ENCODE assay signal across 18 cellular contexts in genomic region chr5:77514457-77514856, GRCh38. TPM values are rescaled to one million over a fixed set of nuclear protein-coding genes. Genes with fewer than 3 reads are reported as not detected.
DNase-seq lines count a peak whose midpoint lies in the region; FAIRE-seq and TF ChIP-seq lines count a peak whose summit lies in the region.
"Had no signal": no experiment of that assay in that cellular context is flagged by ENCODE, and none has a peak within 500 bp of the region (broad histone marks: within the 10 kb centered on the region; RNA-seq: fewer than 3 reads in every experiment).

No MANE protein-coding gene starts in this region.

- H3K36me3 ChIP-seq in small intestine (ENCODE audit: control insufficient read depth in 2 of 2, insufficient read depth in 2 of 2, low read length in 2 of 2), result no peaks in the 10 kb centered on the region
- H3K36me3 ChIP-seq: BLaER1 treated with 17β-estradiol and CSF1 and Interleukin-3, amounts not matched to agents 10 nM and 100 nM had no signal

- no peak for TF ChIP-seq POLR2A in GM12891 (IDR thresholded peaks at IDR 0.05; ENCODE audit: low read depth, low read length)

- WGBS in small intestine, 3 donors, result 94 to 96% (median 95%) methylated on average over 1 of the region's 1 CpG

- H3K27ac ChIP-seq in small intestine (ENCODE audit: low read depth in 1 of 2, low read length in 1 of 2), result no peak overlapping the region
- H3K27ac ChIP-seq in substantia nigra (ENCODE audit: low read depth, low read length, poor library complexity, severe bottlenecking), result no peak overlapping the region
- H3K27ac ChIP-seq: BLaER1 treated with 17β-estradiol and CSF1 and Interleukin-3, amounts not matched to agents 10 nM and 100 nM; C4-2B had no signal

- no peaks in the 10 kb centered on the region for H3K9me3 ChIP-seq in small intestine (ENCODE audit: control insufficient read depth, low read depth)
- H3K9me3 ChIP-seq: Caco-2 had no signal

- no peak for DNase-seq in GM12891 (ENCODE audit: insufficient read length, low spot score)
- DNase-seq in HTR-8/SVneo (ENCODE audit: insufficient read length, low spot score), result no peak
- DNase-seq in urothelium cell line (ENCODE audit: low spot score), result no peak
- DNase-seq in small intestine, result no peak
- DNase-seq in substantia nigra (lab: John Stamatoyannopoulos, UW), result no peak
- DNase-seq in ecto neural progenitor cell (ENCODE audit: low spot score), result no peak
- DNase-seq: 8988T; AML-193; Caco-2; Calu3; CD4-positive, alpha-beta T cell; CD8-positive, alpha-beta T cell; DMS79 treated with DMSO at 0.1 percent for 48 hours; GF-D8 had no signal

- H3K4me1 ChIP-seq in small intestine (ENCODE audit: control insufficient read depth in 2 of 2, insufficient read depth in 1 of 2, low read depth in 1 of 2, low read length in 1 of 2), result no peaks in the 10 kb centered on the region
- H3K4me1 ChIP-seq: BLaER1 treated with 17β-estradiol and CSF1 and Interleukin-3, amounts not matched to agents 10 nM and 100 nM; Caco-2 had no signal

- FAIRE-seq in GM12891 (lab: Jason Lieb, UNC) (peak; percentile 68), HTR-8/SVneo (lab: Jason Lieb, UNC) (peak; percentile 33), urothelium cell line (lab: Jason Lieb, UNC) (peak; percentile 20), small intestine (lab: Jason Lieb, UNC) (no peak)
- FAIRE-seq: D721Med, GM18507 had no signal

- H3K4me3 ChIP-seq in small intestine (ENCODE audit: low read depth in 1 of 2, low read length in 2 of 2), result no peak overlapping the region
- H3K4me3 ChIP-seq: BLaER1 treated with 17β-estradiol and CSF1 and Interleukin-3, amounts not matched to agents 10 nM and 100 nM had no signal

- no peaks in the 10 kb centered on the region for H3K27me3 ChIP-seq in small intestine (ENCODE audit: control insufficient read depth in 2 of 2, insufficient read depth in 2 of 2, low read length in 2 of 2)
- H3K27me3 ChIP-seq: BLaER1 treated with 17β-estradiol and CSF1 and Interleukin-3, amounts not matched to agents 10 nM and 100 nM had no signal

TF ChIP-seq in GM12891, 5 proteins besides CTCF, POLR2A, EP300 and RAD21:
- no peak for TF ChIP-seq TAF1 (IDR thresholded peaks at IDR 0.05; ENCODE audit: low read depth, low read length)
- no peak for TF ChIP-seq POLR2AphosphoS5 (IDR thresholded peaks at IDR 0.05; ENCODE audit: low read depth, low read length)
- TF ChIP-seq POU2F2 (IDR thresholded peaks at IDR 0.05; ENCODE audit: low read depth, low read length), result no peak
- no peak for TF ChIP-seq PAX5 (IDR thresholded peaks at IDR 0.05; ENCODE audit: insufficient read depth, low read length, severe bottlenecking)
- no peak for TF ChIP-seq SPI1 (IDR thresholded peaks at IDR 0.05; ENCODE audit: low read depth, low read length)

RNA-seq across cellular contexts. Expression of gene WDR41, which starts 22.3 kb away (rescaled TPM):
- polyA plus RNA-seq in GM12891 (2012; ENCODE audit: low read depth, missing spikeins), result 36.6 TPM
- polyA plus RNA-seq in small intestine, result 10 to 100 TPM in 1 of 3 donors, 1 to 10 TPM in 2; 7.2 to 13.6 (median 7.8) TPM
